In genomic region chr7:84362360-84362759, GRCh38 we compare ENCODE assay signal across 33 cellular contexts.
"Had no signal": no experiment of that assay in that cellular context is flagged by ENCODE, and none has a peak within 500 bp of the region (broad histone marks: within the 10 kb centered on the region; RNA-seq: fewer than 3 reads in every experiment).

No MANE protein-coding gene starts in this region.

- ATAC-seq: activated CD4-positive, alpha-beta T cell treated with anti-CD3 and anti-CD28 coated beads for 36 hours; activated CD4-positive, CD25-positive, alpha-beta regulatory T cell treated with anti-CD3 and anti-CD28 coated beads, Interleukin-2, amount 50 U/mL, for 24 hours; activated CD8-positive, alpha-beta memory T cell treated with anti-CD3 and anti-CD28 coated beads, Interleukin-2, amount 10 ng/mL, durations not matched to agents 7 days and 5 days; activated CD8-positive, alpha-beta T cell treated with anti-CD3 and anti-CD28 coated beads, Interleukin-2, amount 10 ng/mL, durations not matched to agents 7 days and 5 days; activated naive CD8-positive, alpha-beta T cell treated with anti-CD3 and anti-CD28 coated beads, Interleukin-2, amount 50 U/mL, for 24 hours; body of pancreas; WTC11 had no signal

- DNase-seq: activated CD4-positive, alpha-beta memory T cell treated with anti-CD3 and anti-CD28 coated beads, Interleukin-2, amount 10 ng/mL, durations not matched to agents 7 days and 5 days; activated CD4-positive, alpha-beta T cell treated with anti-CD3 and anti-CD28 coated beads for 1 hour; activated CD4-positive, alpha-beta T cell treated with anti-CD3 and anti-CD28 coated beads for 36 hours; activated CD4-positive, alpha-beta T cell treated with anti-CD3 and anti-CD28 coated beads for 48 hours; activated CD4-positive, alpha-beta T cell treated with anti-CD3 and anti-CD28 coated beads, Interleukin-2, amount 10 ng/mL, durations not matched to agents 7 days and 5 days; activated CD4-positive, alpha-beta T cell treated with anti-CD3 and anti-CD28 coated beads, Interleukin-2, amount 50 U/mL, for 48 hours; activated CD4-positive, CD25-positive, alpha-beta regulatory T cell; activated CD8-positive, alpha-beta memory T cell treated with anti-CD3 and anti-CD28 coated beads for 24 hours; activated CD8-positive, alpha-beta memory T cell treated with anti-CD3 and anti-CD28 coated beads, Interleukin-2, amount 10 ng/mL, durations not matched to agents 7 days and 5 days; activated CD8-positive, alpha-beta memory T cell treated with anti-CD3 and anti-CD28 coated beads, Interleukin-2, amount 50 U/mL, for 48 hours; activated CD8-positive, alpha-beta T cell treated with anti-CD3 and anti-CD28 coated beads, Interleukin-2, amount 10 ng/mL, durations not matched to agents 7 days and 5 days; activated effector memory CD4-positive, alpha-beta T cell treated with Interleukin-2 at 50 U/mL for 16 hours; activated gamma-delta T cell; activated naive CD4-positive, alpha-beta T cell treated with anti-CD3 and anti-CD28 coated beads, Interleukin-2, amount 10 ng/mL, durations not matched to agents 7 days and 5 days; activated naive CD4-positive, alpha-beta T cell treated with Interleukin-2 at 50 U/mL for 16 hours; activated naive CD8-positive, alpha-beta T cell treated with anti-CD3 and anti-CD28 coated beads, Interleukin-2, amount 10 ng/mL, durations not matched to agents 7 days and 5 days; activated naive CD8-positive, alpha-beta T cell treated with anti-CD3 and anti-CD28 coated beads, Interleukin-2, amount 50 U/mL, for 24 hours; activated T-cell treated with anti-CD3 and anti-CD28 coated beads, Interleukin-2, amount 50 U/mL, for 24 hours; activated T-cell treated with anti-CD3 and anti-CD28 coated beads, Interleukin-2, amount 50 U/mL, for 48 hours; amygdala; anterior cingulate cortex; body of pancreas; brain microvascular endothelial cell; central memory CD4-positive, alpha-beta T cell; T-helper 1 cell; T-helper 2 cell; T-helper 9 cell had no signal

- H3K4me3 ChIP-seq: body of pancreas, breast epithelium had no signal

- H3K4me1 ChIP-seq: body of pancreas, breast epithelium had no signal

- H3K27ac ChIP-seq: body of pancreas, brain microvascular endothelial cell, breast epithelium, VCaP had no signal

- FAIRE-seq: astrocyte, TTC549 had no signal

- H3K36me3 ChIP-seq: brain microvascular endothelial cell, breast epithelium had no signal

- H3K9me3 ChIP-seq: body of pancreas, breast epithelium had no signal

- H3K27me3 ChIP-seq: body of pancreas, brain microvascular endothelial cell, breast epithelium had no signal
